ENCODE assay signal across 16 cellular contexts in the genomic region with DNA sequence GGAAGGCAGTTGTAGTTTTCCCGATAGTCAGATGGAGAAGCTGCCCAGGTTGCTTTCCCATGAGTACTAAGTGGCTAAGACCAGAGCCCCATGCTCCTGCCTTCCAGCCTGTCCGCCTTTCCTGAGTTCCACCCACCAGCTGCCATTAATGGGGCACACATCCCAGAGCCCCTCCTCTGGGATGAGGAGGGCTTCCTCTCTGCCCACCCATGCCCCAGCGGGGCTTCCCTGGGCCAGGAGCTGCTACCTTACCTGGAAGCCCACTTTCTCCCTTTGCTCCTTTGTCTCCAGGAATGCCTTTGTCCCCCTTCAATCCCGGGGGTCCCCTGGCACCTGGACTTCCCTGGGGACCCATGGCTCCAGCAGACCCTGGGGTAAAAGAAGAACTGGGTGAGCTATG. TPM values are rescaled to one million over a fixed set of nuclear protein-coding genes. Genes with fewer than 3 reads are reported as not detected.
DNase-seq lines count a peak whose midpoint lies in the region; ATAC-seq and TF ChIP-seq lines count a peak whose summit lies in the region.
"Had no signal": no experiment of that assay in that cellular context is flagged by ENCODE, and none has a peak within 500 bp of the region (broad histone marks: within the 10 kb centered on the region; RNA-seq: fewer than 3 reads in every experiment).

No MANE protein-coding gene starts in this region.

- no peak overlapping the region for H3K4me3 ChIP-seq in endodermal cell (ENCODE audit: low read length)
- H3K4me3 ChIP-seq: A549, BLaER1 had no signal

- 85 to 100% methylated on average over 2 to 4 of the region's 4 CpGs for WGBS in endodermal cell (ENCODE audit: insufficient coverage in 1 of 2, insufficient read length in 1 of 2), 2 experiments

- H3K9me3 Mint-ChIP-seq in activated CD4-positive, alpha-beta T cell treated with anti-CD3 and anti-CD28 coated beads, Interleukin-2, amount 10 ng/mL, durations not matched to agents 24 days and 14 days, result no peaks in the 10 kb centered on the region
- H3K9me3 Mint-ChIP-seq in endodermal cell, result no peaks in the 10 kb centered on the region
- peaks cover 0 to 2% (median 0%) of the 10 kb centered on the region in 7 donors for H3K9me3 Mint-ChIP-seq in naive B cell
- H3K9me3 Mint-ChIP-seq in stimulated activated naive B cell treated with anti-CD40 and anti-IgM and Interleukin-4, amounts not matched to agents 10 μg/mL and 1 μg/mL and 100 μg/mL, for 72 hours, result peaks cover 0 to 1% of the 10 kb centered on the region in 2 donors
- no peaks in the 10 kb centered on the region for H3K9me3 Mint-ChIP-seq in stimulated activated naive CD8-positive, alpha-beta T cell treated with anti-CD3 and anti-CD28 coated beads, Interleukin-15, amount 100 ng/mL, for 72 hours
- H3K9me3 Mint-ChIP-seq: CD8-positive, alpha-beta T cell; H9 had no signal

- no peak for TF ChIP-seq CTCF in endodermal cell (conservative IDR thresholded peaks at IDR 0.05)

- no peaks in the 10 kb centered on the region for H3K36me3 ChIP-seq in endodermal cell (ENCODE audit: control insufficient read depth, insufficient read depth, low read length)
- H3K36me3 ChIP-seq: BLaER1 had no signal

- H3K27me3 Mint-ChIP-seq in activated CD4-positive, alpha-beta T cell treated with anti-CD3 and anti-CD28 coated beads, Interleukin-2, amount 10 ng/mL, durations not matched to agents 24 days and 14 days, result peaks cover 3% of the 10 kb centered on the region
- H3K27me3 Mint-ChIP-seq in endodermal cell (ENCODE audit: insufficient read depth), result peaks cover 33% of the 10 kb centered on the region
- peaks cover 0 to 10% (median 0%) of the 10 kb centered on the region in 3 donors for H3K27me3 Mint-ChIP-seq in naive B cell
- no peaks in the 10 kb centered on the region for H3K27me3 Mint-ChIP-seq in stimulated activated naive B cell treated with anti-CD40 and anti-IgM and Interleukin-4, amounts not matched to agents 10 μg/mL and 1 μg/mL and 100 μg/mL, for 72 hours
- peaks cover 18% of the 10 kb centered on the region for H3K27me3 Mint-ChIP-seq in stimulated activated naive CD8-positive, alpha-beta T cell treated with anti-CD3 and anti-CD28 coated beads, Interleukin-15, amount 100 ng/mL, for 72 hours

- peak; percentile 29 for DNase-seq in activated CD4-positive, alpha-beta T cell treated with anti-CD3 and anti-CD28 coated beads, Interleukin-2, amount 10 ng/mL, durations not matched to agents 24 days and 14 days
- DNase-seq in activated CD4-positive, alpha-beta T cell treated with anti-CD3 and anti-CD28 coated beads for 1 hour, result no peak
- DNase-seq in endodermal cell, result peak; percentile 14
- no peak for DNase-seq in naive B cell
- no peak for DNase-seq in stimulated activated naive B cell treated with anti-CD40 and anti-IgM and Interleukin-4, amounts not matched to agents 10 μg/mL and 1 μg/mL and 100 μg/mL, for 72 hours
- DNase-seq in activated T-cell treated with anti-CD3 and anti-CD28 coated beads for 4 hours, result no peak
- no peak for DNase-seq in left lobe of liver (ENCODE audit: low spot score)
- no peak for DNase-seq in stimulated activated naive CD8-positive, alpha-beta T cell treated with anti-CD3 and anti-CD28 coated beads, Interleukin-15, amount 100 ng/mL, for 72 hours
- DNase-seq: Calu3, DMS79 treated with DMSO at 0.1 percent for 48 hours, GF-D8, H9 had no signal

- no peak overlapping the region for H3K27ac ChIP-seq in endodermal cell (ENCODE audit: low read depth, low read length)
- H3K27ac ChIP-seq: 22Rv1, A549, BLaER1 had no signal

- H3K9me3 ChIP-seq in endodermal cell (ENCODE audit: control insufficient read depth, low read length), result no peaks in the 10 kb centered on the region
- H3K9me3 ChIP-seq: A549, BLaER1 had no signal

- peaks cover 5% of the 10 kb centered on the region for H3K4me1 Mint-ChIP-seq in activated CD4-positive, alpha-beta T cell treated with anti-CD3 and anti-CD28 coated beads, Interleukin-2, amount 10 ng/mL, durations not matched to agents 24 days and 14 days
- H3K4me1 Mint-ChIP-seq in endodermal cell, result no peaks in the 10 kb centered on the region
- peaks cover 52 to 72% (median 55%) of the 10 kb centered on the region in 3 donors for H3K4me1 Mint-ChIP-seq in naive B cell
- H3K4me1 Mint-ChIP-seq in stimulated activated naive B cell treated with anti-CD40 and anti-IgM and Interleukin-4, amounts not matched to agents 10 μg/mL and 1 μg/mL and 100 μg/mL, for 72 hours, result peaks cover 43 to 55% of the 10 kb centered on the region in 2 donors
- peaks cover 16% of the 10 kb centered on the region for H3K4me1 Mint-ChIP-seq in stimulated activated naive CD8-positive, alpha-beta T cell treated with anti-CD3 and anti-CD28 coated beads, Interleukin-15, amount 100 ng/mL, for 72 hours

- H3K4me3 Mint-ChIP-seq in activated CD4-positive, alpha-beta T cell treated with anti-CD3 and anti-CD28 coated beads, Interleukin-2, amount 10 ng/mL, durations not matched to agents 24 days and 14 days, result no peak overlapping the region
- H3K4me3 Mint-ChIP-seq in endodermal cell (no peak overlapping the region), naive B cell (peak overlapping the region in 2 of 8 donors; percentile 37 to 69)
- no peak overlapping the region for H3K4me3 Mint-ChIP-seq in stimulated activated naive B cell treated with anti-CD40 and anti-IgM and Interleukin-4, amounts not matched to agents 10 μg/mL and 1 μg/mL and 100 μg/mL, for 72 hours
- no peak overlapping the region for H3K4me3 Mint-ChIP-seq in stimulated activated naive CD8-positive, alpha-beta T cell treated with anti-CD3 and anti-CD28 coated beads, Interleukin-15, amount 100 ng/mL, for 72 hours
- H3K4me3 Mint-ChIP-seq: CD8-positive, alpha-beta T cell; H9 had no signal

- H3K36me3 Mint-ChIP-seq in activated CD4-positive, alpha-beta T cell treated with anti-CD3 and anti-CD28 coated beads, Interleukin-2, amount 10 ng/mL, durations not matched to agents 24 days and 14 days (ENCODE audit: low read depth), result no peaks in the 10 kb centered on the region
- H3K36me3 Mint-ChIP-seq in endodermal cell (ENCODE audit: low read depth), result no peaks in the 10 kb centered on the region
- H3K36me3 Mint-ChIP-seq in naive B cell, result no peaks in the 10 kb centered on the region
- peaks cover 0 to 5% of the 10 kb centered on the region in 2 donors for H3K36me3 Mint-ChIP-seq in stimulated activated naive B cell treated with anti-CD40 and anti-IgM and Interleukin-4, amounts not matched to agents 10 μg/mL and 1 μg/mL and 100 μg/mL, for 72 hours
- H3K36me3 Mint-ChIP-seq: CD8-positive, alpha-beta T cell had no signal

- H3K27ac Mint-ChIP-seq in activated CD4-positive, alpha-beta T cell treated with anti-CD3 and anti-CD28 coated beads, Interleukin-2, amount 10 ng/mL, durations not matched to agents 24 days and 14 days, result no peak overlapping the region
- no peak overlapping the region for H3K27ac Mint-ChIP-seq in endodermal cell
- H3K27ac Mint-ChIP-seq in naive B cell, result peak overlapping the region; percentile 67 to 98 (median 95)
- H3K27ac Mint-ChIP-seq in stimulated activated naive B cell treated with anti-CD40 and anti-IgM and Interleukin-4, amounts not matched to agents 10 μg/mL and 1 μg/mL and 100 μg/mL, for 72 hours, result peak overlapping the region; percentile 59
- peak overlapping the region in 1 of 2 donors; percentile 93 for H3K27ac Mint-ChIP-seq in stimulated activated naive CD8-positive, alpha-beta T cell treated with anti-CD3 and anti-CD28 coated beads, Interleukin-15, amount 100 ng/mL, for 72 hours
- H3K27ac Mint-ChIP-seq: CD8-positive, alpha-beta T cell had no signal

- no peaks in the 10 kb centered on the region for H3K4me1 ChIP-seq in endodermal cell (ENCODE audit: control insufficient read depth, insufficient read depth, low read length)
- H3K4me1 ChIP-seq: A549 had no signal

- intact Hi-C loops in activated CD4-positive, alpha-beta T cell treated with anti-CD3 and anti-CD28 coated beads, Interleukin-2, amount 10 ng/mL, durations not matched to agents 24 days and 14 days (cut with micrococcal nuclease), result no loop called here

- H3K27me3 ChIP-seq in endodermal cell (ENCODE audit: control insufficient read depth, insufficient read depth, low read length, poor library complexity, severe bottlenecking), result no peaks in the 10 kb centered on the region
- H3K27me3 ChIP-seq: BLaER1 had no signal

- H3K9ac ChIP-seq in endodermal cell (ENCODE audit: extremely low read depth, low read length, poor library complexity, severe bottlenecking), result no peak overlapping the region
- H3K9ac ChIP-seq: BLaER1 had no signal

- ATAC-seq in naive B cell (ENCODE audit: low read depth in 2 of 2) (no peak), left lobe of liver (no peak)
- no peak for ATAC-seq in stimulated activated naive B cell treated with anti-CD40 and anti-IgM and Interleukin-4, amounts not matched to agents 10 μg/mL and 1 μg/mL and 100 μg/mL, for 72 hours (replicated peaks)
- ATAC-seq in stimulated activated naive CD8-positive, alpha-beta T cell treated with anti-CD3 and anti-CD28 coated beads, Interleukin-15, amount 100 ng/mL, for 72 hours, result no peak
- ATAC-seq: A549; CD8-positive, alpha-beta T cell had no signal

RNA-seq across cellular contexts. Expression of gene SFTPD, which starts 7.8 kb away (rescaled TPM):
- total RNA-seq in activated CD4-positive, alpha-beta T cell treated with anti-CD3 and anti-CD28 coated beads, Interleukin-2, amount 10 ng/mL, durations not matched to agents 24 days and 14 days, result not detected in 2 replicates
- total RNA-seq in endodermal cell (under 1 TPM; 0.42 to 0.86 TPM), left lobe of liver (0.73 TPM)
- polyA plus RNA-seq in endodermal cell (2013, experiment 1 of 2), result not detected
- not detected for polyA plus RNA-seq in endodermal cell (2013, experiment 2 of 2)
- not detected for polyA plus RNA-seq in naive B cell (ENCODE audit: low read depth in 6 of 6)
- total RNA-seq: Calu3; CD8-positive, alpha-beta T cell had no signal

Comparison
In these comparisons a context has a peak if more than half of its experiments do, and no peak if none do; other contexts are left out.
1. DNase-seq: peak in activated CD4-positive, alpha-beta T cell treated with anti-CD3 and anti-CD28 coated beads, Interleukin-2, amount 10 ng/mL, durations not matched to agents 24 days and 14 days (single experiment) and endodermal cell (single experiment); none in activated CD4-positive, alpha-beta T cell treated with anti-CD3 and anti-CD28 coated beads for 1 hour (single experiment), naive B cell (single experiment), stimulated activated naive B cell treated with anti-CD40 and anti-IgM and Interleukin-4, amounts not matched to agents 10 μg/mL and 1 μg/mL and 100 μg/mL, for 72 hours (single experiment), activated T-cell treated with anti-CD3 and anti-CD28 coated beads for 4 hours (single experiment), left lobe of liver (single experiment) and stimulated activated naive CD8-positive, alpha-beta T cell treated with anti-CD3 and anti-CD28 coated beads, Interleukin-15, amount 100 ng/mL, for 72 hours (0 of 2).
2. H3K27ac Mint-ChIP-seq: peak in naive B cell (6 of 6) and stimulated activated naive B cell treated with anti-CD40 and anti-IgM and Interleukin-4, amounts not matched to agents 10 μg/mL and 1 μg/mL and 100 μg/mL, for 72 hours (single experiment); none in activated CD4-positive, alpha-beta T cell treated with anti-CD3 and anti-CD28 coated beads, Interleukin-2, amount 10 ng/mL, durations not matched to agents 24 days and 14 days (single experiment) and endodermal cell (single experiment).